In the genomic region with DNA sequence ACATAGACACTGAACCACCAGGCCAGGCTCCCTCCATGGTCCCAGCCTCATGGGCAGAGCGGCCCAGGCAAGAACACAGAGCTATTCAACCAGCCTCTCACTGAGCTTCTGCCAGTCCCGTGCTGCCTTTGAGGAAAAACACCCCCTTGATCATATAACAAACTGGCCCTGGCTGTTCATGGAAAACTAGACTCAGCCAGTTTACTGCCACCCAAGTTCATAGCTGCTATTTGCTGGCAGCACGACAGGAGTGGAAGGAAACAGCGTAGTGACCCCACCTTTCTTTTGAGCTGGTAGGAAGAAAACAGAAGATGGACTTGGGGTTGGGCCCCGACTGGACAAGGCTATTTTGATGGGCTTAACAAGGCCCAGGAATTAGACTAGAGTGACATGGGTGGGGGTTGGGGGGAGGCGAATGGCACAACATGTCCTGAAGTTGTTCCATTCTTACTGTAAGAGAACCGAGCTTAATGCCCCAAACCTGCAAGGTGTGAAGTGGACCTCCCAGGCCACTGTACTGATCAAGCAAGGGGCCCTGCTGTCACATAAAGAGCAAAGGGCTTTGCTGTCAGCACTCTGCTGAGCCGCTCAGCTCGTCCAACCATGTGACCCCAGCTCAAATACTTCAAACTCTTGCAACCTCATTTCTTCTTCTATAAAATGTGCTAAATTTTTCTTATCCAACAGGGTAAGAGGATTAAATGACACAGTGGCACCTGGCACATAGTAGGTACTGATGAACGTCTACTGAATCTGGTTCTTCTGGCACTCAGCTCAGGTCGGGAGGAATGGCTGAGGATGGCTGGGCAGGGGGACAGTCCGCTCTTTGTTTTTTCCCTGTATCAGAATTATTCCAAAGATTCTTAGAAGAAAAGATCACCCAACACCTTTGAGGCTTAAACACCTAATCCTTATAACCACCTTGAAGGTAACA, we compare ENCODE assay signal across 9 cellular contexts. TPM values are rescaled to one million over a fixed set of nuclear protein-coding genes. Genes with fewer than 3 reads are reported as not detected.
DNase-seq lines count a peak whose midpoint lies in the region; ATAC-seq and TF ChIP-seq lines count a peak whose summit lies in the region.
"Had no signal": no experiment of that assay in that cellular context is flagged by ENCODE, and none has a peak within 500 bp of the region (broad histone marks: within the 10 kb centered on the region; RNA-seq: fewer than 3 reads in every experiment).

No MANE protein-coding gene starts in this region.

- DNase-seq in heart right ventricle (no peak), cardiac septum (ENCODE audit: low spot score) (no peak), aorta (peak; percentile 54 to 75), OCI-LY7 (ENCODE audit: low spot score) (no peak)
- no peak for DNase-seq in naive thymus-derived CD8-positive, alpha-beta T cell
- DNase-seq in stimulated activated CD4-positive, alpha-beta T cell treated with anti-CD3 and anti-CD28 coated beads, Interleukin-2, amount 100 ng/mL, for 48 hours, result no peak

- no peak overlapping the region for H3K4me2 ChIP-seq in OCI-LY7 (ENCODE audit: low read length)

- H3K36me3 ChIP-seq in heart right ventricle, result peaks cover 0 to 12% (median under 1%) of the 10 kb centered on the region in 9 donors
- no peaks in the 10 kb centered on the region for H3K36me3 ChIP-seq in aorta (ENCODE audit: control insufficient read depth in 1 of 2, insufficient read depth in 2 of 2, low read length in 1 of 2)
- H3K36me3 ChIP-seq in OCI-LY7 (ENCODE audit: insufficient read depth, low read length), result peaks cover 11% of the 10 kb centered on the region

- CTCF ChIA-PET in OCI-LY7 (lab: Charles Lee; ENCODE audit: unreplicated experiment), result interaction anchor here (0.6 kb wide), 1 partner anchor 325 kb away, joined by 3 read pairs; no protein-coding TSS in a partner anchor

- H3K4me1 ChIP-seq in heart right ventricle (peaks cover 16 to 90% (median 63%) of the 10 kb centered on the region in 9 donors), aorta (ENCODE audit: control insufficient read depth in 1 of 2, insufficient read depth in 2 of 2, low read length in 2 of 2) (peaks cover 3 to 6% of the 10 kb centered on the region in 2 donors), OCI-LY7 (ENCODE audit: insufficient read depth, low read length, poor library complexity, severe bottlenecking) (peaks cover 64% of the 10 kb centered on the region)

- H3K36me3 Mint-ChIP-seq in naive thymus-derived CD8-positive, alpha-beta T cell, result peaks cover 0 to 12% (median under 1%) of the 10 kb centered on the region in 3 donors

- H3K9me3 Mint-ChIP-seq in naive thymus-derived CD8-positive, alpha-beta T cell, result no peaks in the 10 kb centered on the region

- intact Hi-C loops in heart right ventricle (cut with DNase I) (loop anchor here (1.0 to 10.0 kb wide), 7 partner anchors 91 to 132 kb away; a partner anchor contains a TSS), cardiac septum (cut with DNase I) (no loop called here), aorta (cut with DNase I) (loop anchor here (5.0 kb wide), 3 partner anchors 96 to 311 kb away; a partner anchor contains a TSS), OCI-LY7 (cut with micrococcal nuclease; ENCODE audit: unreplicated experiment) (loop anchor here (5.0 kb wide), 1 partner anchor 91 kb away; no protein-coding TSS in a partner anchor)

- H3K27ac Mint-ChIP-seq in naive thymus-derived CD8-positive, alpha-beta T cell, result peak overlapping the region; percentile 78 to 99 (median 92)

- no TSS peak for BruUV-seq in OCI-LY7 (replicated peaks; lab: Mats Ljungman, UMichigan)

- H3K27ac ChIP-seq in heart right ventricle, result peak overlapping the region; percentile 66 to 95 (median 89)
- H3K27ac ChIP-seq in cingulate gyrus (ENCODE audit: low read depth, low read length), result peak overlapping the region; percentile 34
- peak overlapping the region; percentile 87 to 96 for H3K27ac ChIP-seq in aorta (ENCODE audit: low read depth in 1 of 2, low read length in 2 of 2)
- H3K27ac ChIP-seq in OCI-LY7 (ENCODE audit: low read depth, low read length, poor library complexity, severe bottlenecking), result no peak overlapping the region

- H3K9me2 ChIP-seq in OCI-LY7 (ENCODE audit: insufficient read depth, low read length), result no peaks in the 10 kb centered on the region

- peak overlapping the region; percentile 85 to 93 (median 89) for H3K4me3 Mint-ChIP-seq in naive thymus-derived CD8-positive, alpha-beta T cell

- peak in 3 of 8 donors; percentile 7 to 29 (median 14) for ATAC-seq in heart right ventricle
- no peak for ATAC-seq in naive thymus-derived CD8-positive, alpha-beta T cell
- ATAC-seq in aorta (ENCODE audit: low FRiP score), result peak; percentile 17
- ATAC-seq in GM19328 (IDR thresholded peaks at IDR 0.05; ENCODE audit: unreplicated experiment), result no peak

- POLR2A ChIA-PET in naive thymus-derived CD8-positive, alpha-beta T cell (lab: Charles Lee), result interaction anchor here (0.8 to 5.9 kb wide), 11 partner anchors 10 to 497 kb away, joined by 3 to 44 read pairs (median 6); a partner anchor contains a TSS
- POLR2A ChIA-PET in OCI-LY7 (lab: Charles Lee), result interaction anchor here (0.6 kb wide), 1 partner anchor 401 kb away, joined by 5 read pairs; no protein-coding TSS in a partner anchor

- no peaks in the 10 kb centered on the region; the same call in 1 of the 2 replicates for H4K20me1 ChIP-seq in OCI-LY7 (ENCODE audit: insufficient read depth, low read length)

- 44 to 54% methylated on average over 12 of the region's 12 CpGs for whole genome bisulfite sequencing in heart right ventricle, 2 donors
- 7 to 17% methylated on average over 12 of the region's 12 CpGs for WGBS in aorta, 2 donors

- TF ChIP-seq CTCF in heart right ventricle (IDR thresholded peaks at IDR 0.05) (no peak), OCI-LY7 (conservative IDR thresholded peaks at IDR 0.05; ENCODE audit: low read length) (no peak)

- no peaks in the 10 kb centered on the region for H3K27me3 Mint-ChIP-seq in naive thymus-derived CD8-positive, alpha-beta T cell

- H3K79me2 ChIP-seq in OCI-LY7 (ENCODE audit: insufficient read depth, low read depth, low read length), result no peaks in the 10 kb centered on the region

- peaks cover 37 to 74% (median 71%) of the 10 kb centered on the region in 4 donors for H3K4me1 Mint-ChIP-seq in naive thymus-derived CD8-positive, alpha-beta T cell

- H3K4me3 ChIP-seq in heart right ventricle (peak overlapping the region; percentile 27 to 74 (median 68)), aorta (ENCODE audit: low read length in 2 of 2) (peak overlapping the region; percentile 0 to 59), OCI-LY7 (ENCODE audit: low read depth, low read length, poor library complexity, severe bottlenecking) (no peak overlapping the region)

- H2AFZ ChIP-seq in OCI-LY7 (ENCODE audit: low read length), result no peak overlapping the region

- H3K9me3 ChIP-seq in heart right ventricle (no peaks in the 10 kb centered on the region), aorta (ENCODE audit: control insufficient read depth, low read length) (no peaks in the 10 kb centered on the region), OCI-LY7 (ENCODE audit: low read length) (no peaks in the 10 kb centered on the region)

- H3K27me3 ChIP-seq in heart right ventricle (no peaks in the 10 kb centered on the region), aorta (ENCODE audit: control insufficient read depth in 1 of 2, insufficient read depth in 2 of 2, low read length in 1 of 2) (no peaks in the 10 kb centered on the region)

RNA-seq across cellular contexts. Expression of a gene that starts 1.5 kb away (rescaled TPM):
- 10 to 100 TPM; 10.9 to 37.7 (median 23.5) TPM for total RNA-seq in heart right ventricle
- polyA plus RNA-seq in heart right ventricle, result 10 to 100 TPM in 1 of 2 donors, 1 to 10 TPM in 1; 2.5 to 38.3 TPM
- total RNA-seq in cardiac septum, result 23.1 TPM
- 1 to 10 TPM; 2.1 to 2.7 TPM for total RNA-seq in naive thymus-derived CD8-positive, alpha-beta T cell
- 1 to 10 TPM; 1.5 to 2.0 (median 1.6) TPM for polyA plus RNA-seq in naive thymus-derived CD8-positive, alpha-beta T cell
- total RNA-seq in aorta, result 10 to 100 TPM; 16.3 to 18.6 TPM
- 10 to 100 TPM in 1 of 2 donors, 1 to 10 TPM in 1; 4.8 to 32.0 TPM for polyA plus RNA-seq in aorta
- total RNA-seq in OCI-LY7 (2014; rRNA removed; shearing (Covaris generic)), result 0.19 and 0.62 TPM in 2 replicates
- 0.37 TPM in 1 of 2 replicates, not detected in the other for total RNA-seq in OCI-LY7 (2022)
- total RNA-seq: Daoy had no signal

Comparison
In these comparisons a context has a peak if more than half of its experiments do, and no peak if none do; other contexts are left out.
1. DNase-seq: peak in aorta (2 of 2); none in heart right ventricle (0 of 2), cardiac septum (single experiment), naive thymus-derived CD8-positive, alpha-beta T cell (0 of 10), OCI-LY7 (single experiment) and stimulated activated CD4-positive, alpha-beta T cell treated with anti-CD3 and anti-CD28 coated beads, Interleukin-2, amount 100 ng/mL, for 48 hours (0 of 2).